11 cellular contexts compared by ENCODE assay signal in the genomic region with DNA sequence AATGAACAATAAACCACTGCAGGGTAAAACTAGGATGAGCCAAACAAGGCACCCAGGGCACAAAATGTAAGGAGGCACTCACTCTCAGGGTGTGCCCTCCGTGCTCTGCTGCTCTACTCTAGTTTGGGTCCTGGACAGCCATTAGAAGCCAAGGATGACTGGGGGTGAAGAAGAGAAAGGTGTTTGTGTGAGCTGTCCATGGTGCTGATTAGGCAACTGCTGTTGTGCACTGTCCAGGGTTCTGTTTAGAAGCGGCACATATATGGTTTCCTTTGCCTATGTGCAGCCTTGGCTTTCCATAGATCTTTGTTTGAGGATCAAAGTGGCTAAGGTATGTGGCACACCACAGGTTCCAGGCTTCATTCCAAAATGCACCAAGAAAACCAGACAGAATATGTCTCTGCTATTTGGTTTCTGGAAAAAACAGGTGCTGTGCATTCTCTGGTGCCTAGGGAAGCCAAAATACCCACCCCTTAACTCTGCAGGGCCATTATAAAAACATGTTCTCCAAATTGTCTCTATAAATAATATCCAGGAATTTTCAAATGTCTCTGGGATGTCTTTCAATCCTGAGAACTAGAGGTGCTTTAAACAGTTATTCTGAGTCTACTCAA.
A peak's percentile ranks its signal among the peaks of the same experiment; 100 is the strongest.
DNase-seq lines count a peak whose midpoint lies in the region; ATAC-seq, FAIRE-seq and TF ChIP-seq lines count a peak whose summit lies in the region.
"Had no signal": no experiment of that assay in that cellular context is flagged by ENCODE, and none has a peak within 500 bp of the region (broad histone marks: within the 10 kb centered on the region; RNA-seq: fewer than 3 reads in every experiment).

No MANE protein-coding gene starts in this region.

- H3K4me2 ChIP-seq in A549 (no peak overlapping the region), GM23248 (ENCODE audit: unreplicated experiment) (no peak overlapping the region), SK-N-SH (no peak overlapping the region)

- H3K9me2 ChIP-seq in GM23248 (ENCODE audit: insufficient read depth) (no peaks in the 10 kb centered on the region), SK-N-SH (no peaks in the 10 kb centered on the region)

- no peak for TF ChIP-seq RAD21 in A549 (conservative IDR thresholded peaks at IDR 0.05 in 1 of 2, IDR thresholded peaks at IDR 0.05 in 1 of 2)
- no peak for TF ChIP-seq RAD21 in SK-N-SH (IDR thresholded peaks at IDR 0.05; ENCODE audit: low read length)

- TF ChIP-seq POLR2A in A549 (IDR thresholded peaks at IDR 0.05; ENCODE audit: low read length) = no peak

- TF ChIP-seq EP300 in A549 (IDR thresholded peaks at IDR 0.05) = no peak
- no peak for TF ChIP-seq EP300 in SK-N-SH (IDR thresholded peaks at IDR 0.05; ENCODE audit: borderline replicate concordance in 1 of 2, low read depth in 1 of 2, low read length in 1 of 2)

- no peak overlapping the region for H3K4me3 Mint-ChIP-seq in activated T-helper 2 cell treated with anti-CD3 and anti-CD28 coated beads, Interferon-gamma antibody, Interleukin-2, Interleukin-4, amounts not matched to agents 10 μg/mL and 5 μg/mL and 100 μg/mL, durations not matched to agents 14 hours and 24 hours and 36 hours (ENCODE audit: low read depth)

- ATAC-seq in A549 (no peak), HG03135 (IDR thresholded peaks at IDR 0.05; ENCODE audit: unreplicated experiment) (no peak)

- peaks cover 9% of the 10 kb centered on the region for H3K9me3 Mint-ChIP-seq in activated T-helper 2 cell treated with anti-CD3 and anti-CD28 coated beads, Interferon-gamma antibody, Interleukin-2, Interleukin-4, amounts not matched to agents 10 μg/mL and 5 μg/mL and 100 μg/mL, durations not matched to agents 14 hours and 24 hours and 36 hours

- H3K27me3 Mint-ChIP-seq in activated T-helper 2 cell treated with anti-CD3 and anti-CD28 coated beads, Interferon-gamma antibody, Interleukin-2, Interleukin-4, amounts not matched to agents 10 μg/mL and 5 μg/mL and 100 μg/mL, durations not matched to agents 14 hours and 24 hours and 36 hours (ENCODE audit: low read depth) = no peaks in the 10 kb centered on the region

- in situ Hi-C loops in GM23248 (cut with MboI) = no loop called here

- TF ChIP-seq CTCF in A549 (IDR thresholded peaks at IDR 0.05) (no peak), SK-N-SH (IDR thresholded peaks at IDR 0.05) (no peak)

- no peaks in the 10 kb centered on the region for H3K36me3 Mint-ChIP-seq in activated T-helper 2 cell treated with anti-CD3 and anti-CD28 coated beads, Interferon-gamma antibody, Interleukin-2, Interleukin-4, amounts not matched to agents 10 μg/mL and 5 μg/mL and 100 μg/mL, durations not matched to agents 14 hours and 24 hours and 36 hours (ENCODE audit: low read depth)

- no peaks in the 10 kb centered on the region for H3K36me3 ChIP-seq in GM23248 (ENCODE audit: low read depth)
- no peaks in the 10 kb centered on the region for H3K36me3 ChIP-seq in SK-N-SH (replicated peaks in 1 of 2; ENCODE audit: control insufficient read depth in 1 of 2, insufficient read depth in 2 of 2, low read length in 1 of 2)

- H3K4me3 ChIP-seq in A549 (no peak overlapping the region), GM23248 (no peak overlapping the region), SK-N-SH (ENCODE audit: low read depth in 2 of 2, low read length in 1 of 2) (no peak overlapping the region)

- no peak overlapping the region for H3K27ac ChIP-seq in A549
- H3K27ac ChIP-seq in GM23248 = no peak overlapping the region
- H3K27ac ChIP-seq in SK-N-SH (ENCODE audit: low read depth in 2 of 2, low read length in 1 of 2) = no peak overlapping the region

- H3K4me1 ChIP-seq in A549 (no peaks in the 10 kb centered on the region), GM23248 (ENCODE audit: insufficient read depth) (no peaks in the 10 kb centered on the region), SK-N-SH (ENCODE audit: control insufficient read depth in 1 of 2, insufficient read depth in 2 of 2, low read depth in 1 of 2, low read length in 1 of 2) (no peaks in the 10 kb centered on the region)

- H2AFZ ChIP-seq in GM23248 (no peak overlapping the region), SK-N-SH (ENCODE audit: low read depth) (no peak overlapping the region)

- WGBS in A549 (ENCODE audit: missing lambda C conversion rate) = 0% methylated on average over 2 of the region's 2 CpGs
- 5 to 8% methylated on average over 2 of the region's 2 CpGs for WGBS in GM23248 (ENCODE audit: low coverage in 1 of 2, low lambda C conversion rate in 2 of 2, missing lambda C conversion rate in 2 of 2), 2 experiments
- WGBS in SK-N-SH (ENCODE audit: low lambda C conversion rate) = 16% methylated on average over 2 of the region's 2 CpGs

- intact Hi-C loops in activated T-helper 2 cell treated with anti-CD3 and anti-CD28 coated beads, Interferon-gamma antibody, Interleukin-2, Interleukin-4, amounts not matched to agents 10 μg/mL and 5 μg/mL and 100 μg/mL, durations not matched to agents 14 hours and 24 hours and 36 hours (cut with micrococcal nuclease) = no loop called here

- H3K79me2 ChIP-seq in GM23248 (ENCODE audit: insufficient read depth) = no peaks in the 10 kb centered on the region
- no peaks in the 10 kb centered on the region for H3K79me2 ChIP-seq in SK-N-SH (ENCODE audit: insufficient read depth)

- no peak overlapping the region for H3K27ac Mint-ChIP-seq in activated T-helper 2 cell treated with anti-CD3 and anti-CD28 coated beads, Interferon-gamma antibody, Interleukin-2, Interleukin-4, amounts not matched to agents 10 μg/mL and 5 μg/mL and 100 μg/mL, durations not matched to agents 14 hours and 24 hours and 36 hours

- H3K9me3 ChIP-seq in A549 (no peaks in the 10 kb centered on the region), GM23248 (ENCODE audit: low read depth) (no peaks in the 10 kb centered on the region), SK-N-SH (no peaks in the 10 kb centered on the region)

- FAIRE-seq in A549 (lab: Jason Lieb, UNC) = no peak

- CTCF ChIA-PET in A549 (lab: Yijun Ruan, JAX) = no interaction called here
- CTCF ChIA-PET in SK-N-SH (lab: Yijun Ruan, JAX) = no interaction called here

- H4K20me1 ChIP-seq in GM23248 (ENCODE audit: insufficient read depth) (no peaks in the 10 kb centered on the region), SK-N-SH (ENCODE audit: insufficient read depth) (no peaks in the 10 kb centered on the region)

- no peaks in the 10 kb centered on the region for H3K27me3 ChIP-seq in GM23248 (replicated peaks; ENCODE audit: insufficient read depth)
- H3K27me3 ChIP-seq in SK-N-SH (ENCODE audit: insufficient read depth) = no peaks in the 10 kb centered on the region

- DNase-seq in A549 (ENCODE audit: low read depth in 1 of 2, low spot score in 1 of 2) = peak; percentile 2 to 21
- DNase-seq in GM23248 = peak; percentile 29
- DNase-seq in SK-N-SH = no peak
- peak; percentile 25 for DNase-seq in germinal center (ENCODE audit: low spot score)
- DNase-seq in medulla oblongata (ENCODE audit: extremely low spot score) = no peak
- no peak for DNase-seq in activated T-helper 2 cell treated with anti-CD3 and anti-CD28 coated beads, Interferon-gamma antibody, Interleukin-2, Interleukin-4, amounts not matched to agents 10 μg/mL and 5 μg/mL and 100 μg/mL, durations not matched to agents 14 hours and 24 hours and 36 hours (ENCODE audit: low spot score)
- no peak for DNase-seq in activated T-cell treated with anti-CD3 and anti-CD28 coated beads for 4 hours
- DNase-seq: DMS79 treated with DMSO at 0.1 percent for 48 hours, hippocampal formation, NCI-H774 had no signal

- no peaks in the 10 kb centered on the region for H3K4me1 Mint-ChIP-seq in activated T-helper 2 cell treated with anti-CD3 and anti-CD28 coated beads, Interferon-gamma antibody, Interleukin-2, Interleukin-4, amounts not matched to agents 10 μg/mL and 5 μg/mL and 100 μg/mL, durations not matched to agents 14 hours and 24 hours and 36 hours (ENCODE audit: low read depth)

- H3F3A ChIP-seq in GM23248 (ENCODE audit: insufficient read depth) (no peaks in the 10 kb centered on the region), SK-N-SH (replicated peaks; ENCODE audit: insufficient read depth) (no peaks in the 10 kb centered on the region)

- H3K9ac ChIP-seq in GM23248 (no peak overlapping the region), SK-N-SH (no peak overlapping the region)

- POLR2A ChIA-PET in A549 (lab: Yijun Ruan, JAX) = no interaction called here
- POLR2A ChIA-PET in SK-N-SH (lab: Yijun Ruan, JAX) = no interaction called here

TF ChIP-seq in A549, 52 proteins besides CTCF, POLR2A, EP300 and RAD21 (continues in another document):
- TF ChIP-seq, protein P1, sequence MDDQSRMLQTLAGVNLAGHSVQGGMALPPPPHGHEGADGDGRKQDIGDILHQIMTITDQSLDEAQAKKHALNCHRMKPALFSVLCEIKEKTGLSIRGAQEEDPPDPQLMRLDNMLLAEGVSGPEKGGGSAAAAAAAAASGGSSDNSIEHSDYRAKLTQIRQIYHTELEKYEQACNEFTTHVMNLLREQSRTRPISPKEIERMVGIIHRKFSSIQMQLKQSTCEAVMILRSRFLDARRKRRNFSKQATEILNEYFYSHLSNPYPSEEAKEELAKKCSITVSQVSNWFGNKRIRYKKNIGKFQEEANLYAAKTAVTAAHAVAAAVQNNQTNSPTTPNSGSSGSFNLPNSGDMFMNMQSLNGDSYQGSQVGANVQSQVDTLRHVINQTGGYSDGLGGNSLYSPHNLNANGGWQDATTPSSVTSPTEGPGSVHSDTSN (IDR thresholded peaks at IDR 0.05) = no peak
- 0 out of 4 replicates have a peak, but pooled peaks of 1 of the 2 experiments have one; percentile 5 for TF ChIP-seq CEBPB (IDR thresholded peaks at IDR 0.05)
- no peak for TF ChIP-seq EHF (CRISPR knock-in tag; IDR thresholded peaks at IDR 0.05)

TF ChIP-seq in SK-N-SH, 30 proteins besides CTCF, POLR2A, EP300 and RAD21 (continues in another document):
- TF ChIP-seq MAX (IDR thresholded peaks at IDR 0.05; ENCODE audit: low read depth) (no peak), TEAD4 (IDR thresholded peaks at IDR 0.05; ENCODE audit: borderline replicate concordance, insufficient read depth) (no peak), MXI1 (IDR thresholded peaks at IDR 0.05; ENCODE audit: low read depth, low read length) (no peak), GABPA (IDR thresholded peaks at IDR 0.05; ENCODE audit: low read depth) (no peak), NRF1 (IDR thresholded peaks at IDR 0.05; ENCODE audit: low read depth, low read length) (no peak), RFX5 (IDR thresholded peaks at IDR 0.05; ENCODE audit: low read length) (no peak), TCF12 (IDR thresholded peaks at IDR 0.05) (no peak)

Comparison
In these comparisons a context has a peak if more than half of its experiments do, and no peak if none do; other contexts are left out.
1. DNase-seq: peak in A549 (2 of 2), GM23248 (single experiment) and germinal center (single experiment); none in SK-N-SH (single experiment), medulla oblongata (single experiment), activated T-helper 2 cell treated with anti-CD3 and anti-CD28 coated beads, Interferon-gamma antibody, Interleukin-2, Interleukin-4, amounts not matched to agents 10 μg/mL and 5 μg/mL and 100 μg/mL, durations not matched to agents 14 hours and 24 hours and 36 hours (single experiment) and activated T-cell treated with anti-CD3 and anti-CD28 coated beads for 4 hours (single experiment).
2. Of the 12 proteins assayed by ChIP-seq in both A549 and SK-N-SH: peak only in A549: none; only in SK-N-SH: none; in both: REST; in neither: 11.